20 cellular contexts compared by ENCODE assay signal in genomic region chr4:158327525-158327924, GRCh38.
DNase-seq lines count a peak whose midpoint lies in the region; TF ChIP-seq lines count a peak whose summit lies in the region.
"Had no signal": no experiment of that assay in that cellular context is flagged by ENCODE, and none has a peak within 500 bp of the region (broad histone marks: within the 10 kb centered on the region; RNA-seq: fewer than 3 reads in every experiment).

No MANE protein-coding gene starts in this region.

- H3K36me3 ChIP-seq in neural progenitor cell (no peaks in the 10 kb centered on the region), spleen (no peaks in the 10 kb centered on the region)
- H3K36me3 ChIP-seq: BLaER1, tibial nerve had no signal

- no peaks in the 10 kb centered on the region for H3K36me3 Mint-ChIP-seq in neural progenitor cell
- H3K36me3 Mint-ChIP-seq: naive thymus-derived CD4-positive, alpha-beta T cell; stimulated activated naive B cell treated with anti-CD40 and anti-IgM and Interleukin-4, amounts not matched to agents 10 μg/mL and 1 μg/mL and 100 μg/mL, for 72 hours had no signal

- no peaks in the 10 kb centered on the region for H3K4me1 ChIP-seq in neural progenitor cell
- H3K4me1 ChIP-seq in spleen: no peaks in the 10 kb centered on the region
- H3K4me1 ChIP-seq: BLaER1, psoas muscle, tibial nerve had no signal

- H3K27ac Mint-ChIP-seq in neural progenitor cell: no peak overlapping the region
- H3K27ac Mint-ChIP-seq: stimulated activated naive B cell treated with anti-CD40 and anti-IgM and Interleukin-4, amounts not matched to agents 10 μg/mL and 1 μg/mL and 100 μg/mL, for 72 hours had no signal

- no peaks in the 10 kb centered on the region for H4K20me1 ChIP-seq in neural progenitor cell (ENCODE audit: low read depth)
- H4K20me1 ChIP-seq: BLaER1 had no signal

- TF ChIP-seq CTCF in epithelial cell of esophagus (IDR thresholded peaks at IDR 0.05; ENCODE audit: insufficient read depth, low read depth, low read length, missing control alignments): no peak
- no peak for TF ChIP-seq CTCF in neural progenitor cell (IDR thresholded peaks at IDR 0.05)
- no peak for TF ChIP-seq CTCF in coronary artery (IDR thresholded peaks at IDR 0.05)
- TF ChIP-seq CTCF in dorsolateral prefrontal cortex (IDR thresholded peaks at IDR 0.05 in 54 of 56, conservative IDR thresholded peaks at IDR 0.05 in 2 of 56; ENCODE audit: low read depth in 1 of 56, partially characterized antibody in 56 of 56): no peak
- no peak for TF ChIP-seq CTCF in spleen (IDR thresholded peaks at IDR 0.05 in 8 of 11, conservative IDR thresholded peaks at IDR 0.05 in 3 of 11)

- TF ChIP-seq POLR2A in spleen (IDR thresholded peaks at IDR 0.05): no peak

- no peak overlapping the region for H3K9ac ChIP-seq in neural progenitor cell
- H3K9ac ChIP-seq: BLaER1 had no signal

- no peak overlapping the region for H3K27ac ChIP-seq in neural progenitor cell
- no peak overlapping the region for H3K27ac ChIP-seq in coronary artery
- H3K27ac ChIP-seq in dorsolateral prefrontal cortex: no peak overlapping the region
- no peak overlapping the region for H3K27ac ChIP-seq in spleen
- H3K27ac ChIP-seq: BLaER1, psoas muscle, tibial nerve had no signal

- H3K4me3 Mint-ChIP-seq in neural progenitor cell: no peak overlapping the region
- H3K4me3 Mint-ChIP-seq: naive thymus-derived CD4-positive, alpha-beta T cell; stimulated activated naive B cell treated with anti-CD40 and anti-IgM and Interleukin-4, amounts not matched to agents 10 μg/mL and 1 μg/mL and 100 μg/mL, for 72 hours had no signal

- H3K27me3 Mint-ChIP-seq in neural progenitor cell (ENCODE audit: insufficient read depth, low read depth): no peaks in the 10 kb centered on the region
- H3K27me3 Mint-ChIP-seq: naive thymus-derived CD4-positive, alpha-beta T cell; stimulated activated naive B cell treated with anti-CD40 and anti-IgM and Interleukin-4, amounts not matched to agents 10 μg/mL and 1 μg/mL and 100 μg/mL, for 72 hours had no signal

- no peak overlapping the region for H3K4me3 ChIP-seq in epithelial cell of esophagus (ENCODE audit: low read length)
- H3K4me3 ChIP-seq in neural progenitor cell: no peak overlapping the region
- H3K4me3 ChIP-seq in coronary artery: no peak overlapping the region
- H3K4me3 ChIP-seq in dorsolateral prefrontal cortex: no peak overlapping the region
- H3K4me3 ChIP-seq in spleen: no peak overlapping the region
- H3K4me3 ChIP-seq: BLaER1, lung, psoas muscle, tibial nerve had no signal

- H2AFZ ChIP-seq in neural progenitor cell (replicated peaks): no peak overlapping the region

- no peaks in the 10 kb centered on the region for H3K27me3 ChIP-seq in neural progenitor cell
- H3K27me3 ChIP-seq in dorsolateral prefrontal cortex: no peaks in the 10 kb centered on the region
- H3K27me3 ChIP-seq in spleen (replicated peaks in 1 of 7): no peaks in the 10 kb centered on the region
- H3K27me3 ChIP-seq: BLaER1, tibial nerve had no signal

- DNase-seq in HT-29 (ENCODE audit: low spot score): peak; percentile 13
- DNase-seq in NCI-H82 treated with DMSO at 0.1 percent for 48 hours (lab: John Stamatoyannopoulos, UW; ENCODE audit: unreplicated experiment): peak; percentile 36
- peak; percentile 49 for DNase-seq in epithelial cell of esophagus (ENCODE audit: low read depth)
- peak; percentile 42 for DNase-seq in neural progenitor cell (ENCODE audit: low spot score)
- no peak for DNase-seq in coronary artery (ENCODE audit: low spot score)
- DNase-seq in dorsolateral prefrontal cortex: no peak
- no peak for DNase-seq in spleen
- DNase-seq: activated CD4-positive, CD25-positive, alpha-beta regulatory T cell treated with anti-CD3 and anti-CD28 coated beads, Interleukin-2, amount 50 U/mL, for 72 hours; activated effector memory CD4-positive, alpha-beta T cell treated with anti-CD3 and anti-CD28 coated beads, Interleukin-2, amount 50 U/mL, for 16 hours; amniotic stem cell; cerebellar nuclear complex; naive thymus-derived CD4-positive, alpha-beta T cell; NCI-H1092 treated with DMSO at 0.1 percent for 48 hours; psoas muscle; Right ventricle myocardium superior; stimulated activated naive B cell treated with anti-CD40 and anti-IgM and Interleukin-4, amounts not matched to agents 10 μg/mL and 1 μg/mL and 100 μg/mL, for 72 hours; T-helper 2 cell had no signal

- H3K9me3 ChIP-seq in neural progenitor cell (ENCODE audit: low read depth) (no peaks in the 10 kb centered on the region), spleen (peaks cover 0 to 6% (median 0%) of the 10 kb centered on the region in 8 donors)
- H3K9me3 ChIP-seq: BLaER1, psoas muscle, tibial nerve had no signal

- no peaks in the 10 kb centered on the region for H3K4me1 Mint-ChIP-seq in neural progenitor cell
- H3K4me1 Mint-ChIP-seq: naive thymus-derived CD4-positive, alpha-beta T cell; stimulated activated naive B cell treated with anti-CD40 and anti-IgM and Interleukin-4, amounts not matched to agents 10 μg/mL and 1 μg/mL and 100 μg/mL, for 72 hours had no signal

- 63 to 77% (median 72%) methylated on average over 5 of the region's 5 CpGs for WGBS in spleen, 5 donors

- no peaks in the 10 kb centered on the region for H3K79me2 ChIP-seq in neural progenitor cell (ENCODE audit: low read depth)

- no peak overlapping the region for H3K4me2 ChIP-seq in neural progenitor cell
- H3K4me2 ChIP-seq: BLaER1 had no signal

- intact Hi-C loops in dorsolateral prefrontal cortex (cut with DNase I) (no loop called here), spleen (cut with DNase I; ENCODE audit: low total_unique reads) (no loop called here)

- H3K9me3 Mint-ChIP-seq in neural progenitor cell: no peaks in the 10 kb centered on the region

- no peaks in the 10 kb centered on the region for H3F3A ChIP-seq in neural progenitor cell (ENCODE audit: low read depth)

Comparison
In these comparisons a context has a peak if more than half of its experiments do, and no peak if none do; other contexts are left out.
1. DNase-seq: peak in HT-29 (single experiment), NCI-H82 treated with DMSO at 0.1 percent for 48 hours (single experiment), epithelial cell of esophagus (single experiment) and neural progenitor cell (single experiment); none in coronary artery (single experiment), dorsolateral prefrontal cortex (0 of 10) and spleen (single experiment).